ENCODE assay signal across 9 cellular contexts in the genomic region with DNA sequence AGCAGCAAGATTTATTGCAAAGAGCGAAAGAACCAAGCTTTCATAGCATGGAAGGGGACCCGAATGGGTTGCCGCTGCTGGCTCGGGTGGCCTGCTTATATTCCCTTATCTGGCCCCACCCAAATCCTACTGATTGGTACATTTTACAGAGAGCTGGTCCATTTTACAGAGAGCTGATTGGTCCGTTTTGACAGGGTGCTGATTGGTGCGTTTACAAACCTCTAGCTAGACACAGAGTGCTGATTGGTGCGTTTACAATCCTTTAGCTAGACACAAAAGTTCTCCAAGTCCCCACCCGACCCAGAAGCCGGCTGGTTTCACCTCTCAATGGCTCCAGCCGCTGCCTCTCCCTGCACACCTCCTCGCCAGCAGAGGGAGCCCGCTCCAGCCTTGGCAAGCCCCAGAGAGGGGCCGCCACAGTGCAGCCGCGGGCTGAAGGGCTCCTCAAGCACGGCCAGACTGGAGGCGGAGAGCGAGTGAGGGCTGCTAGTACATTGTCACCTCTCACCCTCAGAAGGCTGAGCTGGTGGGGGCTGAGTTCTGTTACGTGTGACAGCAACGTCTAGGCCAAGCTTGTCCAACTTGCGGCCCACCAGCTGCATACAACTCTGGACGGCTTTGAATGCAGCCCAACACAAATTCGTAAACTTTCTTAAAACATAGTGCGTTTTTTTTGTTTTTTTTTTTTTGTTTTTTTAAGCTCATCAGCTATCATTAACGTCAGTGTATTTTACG. TPM values are rescaled to one million over a fixed set of nuclear protein-coding genes. Genes with fewer than 3 reads are reported as not detected.
DNase-seq lines count a peak whose midpoint lies in the region; ATAC-seq and TF ChIP-seq lines count a peak whose summit lies in the region.
"Had no signal": no experiment of that assay in that cellular context is flagged by ENCODE, and none has a peak within 500 bp of the region (broad histone marks: within the 10 kb centered on the region; RNA-seq: fewer than 3 reads in every experiment).

No MANE protein-coding gene starts in this region.

- peak in 4 of 6 experiments; percentile 25 to 42 (median 31) for TF ChIP-seq CTCF in adrenal gland (IDR thresholded peaks at IDR 0.05)

- H3K4me1 ChIP-seq in adrenal gland (replicated peaks in 1 of 2), result no peaks in the 10 kb centered on the region

- H3K27me3 Mint-ChIP-seq in T-cell, result peaks cover 9 to 16% of the 10 kb centered on the region in 2 donors

- DNase-seq in GM03348 (ENCODE audit: low spot score) (peak; percentile 27), T-cell (peak; percentile 14 to 81 (median 58)), adrenal gland (peak; percentile 34 to 67 (median 58)), left kidney (ENCODE audit: low read depth, low spot score) (peak; percentile 58), NK-92 (lab: John Stamatoyannopoulos, UW; ENCODE audit: unreplicated experiment) (no peak), HK-2 (ENCODE audit: unreplicated experiment) (no peak)
- DNase-seq in stimulated activated CD8-positive, alpha-beta memory T cell treated with anti-CD3 and anti-CD28 coated beads, Interleukin-12 subunit alpha, Interleukin-12 subunit beta, amount 100 ng/mL, for 4 hours (ENCODE audit: low read depth), result peak; percentile 34

- peaks cover 6 to 7% (median 6%) of the 10 kb centered on the region in 3 donors for H3K4me1 Mint-ChIP-seq in T-cell

- POLR2A ChIA-PET in T-cell (lab: Charles Lee), result interaction anchor here in 1 of 2 donors (0.6 to 0.7 kb wide), 2 partner anchors 40 to 1273 kb away, joined by 3 to 5 read pairs; no protein-coding TSS in a partner anchor

- peaks cover 0 to 4% (median 0%) of the 10 kb centered on the region in 3 donors for H3K9me3 Mint-ChIP-seq in T-cell

- TF ChIP-seq POLR2A in adrenal gland (IDR thresholded peaks at IDR 0.05), result no peak

- no peak overlapping the region for H3K27ac ChIP-seq in adrenal gland

- H3K9me3 ChIP-seq in adrenal gland (replicated peaks in 1 of 3), result no peaks in the 10 kb centered on the region

- ATAC-seq in HG02973 (IDR thresholded peaks at IDR 0.05; ENCODE audit: unreplicated experiment) (peak; percentile 93), T-cell (replicated peaks in 1 of 4) (peak; percentile 92 to 93 (median 92))

- intact Hi-C loops in adrenal gland (cut with DNase I), result no loop called here

- CTCF ChIA-PET in T-cell (lab: Charles Lee), result interaction anchor here (0.6 to 1.3 kb wide), 19 partner anchors 10 to 1865 kb away, joined by 3 to 9 read pairs (median 4); a partner anchor contains a TSS

- H3K27me3 ChIP-seq in adrenal gland, result no peaks in the 10 kb centered on the region

- WGBS in adrenal gland, 4 donors, result 47 to 63% (median 59%) methylated on average over 20 to 26 of the region's 26 CpGs

- no peaks in the 10 kb centered on the region for H3K36me3 ChIP-seq in adrenal gland (replicated peaks in 1 of 2)

- H3K36me3 Mint-ChIP-seq in T-cell, result no peaks in the 10 kb centered on the region

- H3K4me3 Mint-ChIP-seq in T-cell, result peak overlapping the region; percentile 64 to 74 (median 73)

- peak overlapping the region; percentile 43 to 62 for H3K27ac Mint-ChIP-seq in T-cell

- H3K4me3 ChIP-seq in adrenal gland, result no peak overlapping the region

RNA-seq across cellular contexts. Expression of a gene that starts 8.7 kb away (rescaled TPM):
- not detected for total RNA-seq in T-cell
- total RNA-seq in adrenal gland, result not detected
- polyA plus RNA-seq in adrenal gland, result not detected
- total RNA-seq: temporal lobe had no signal

RNA-seq across cellular contexts. Expression of a gene that starts 24.1 kb away (rescaled TPM):
- 10 to 100 TPM; 15.9 to 19.3 (median 18.8) TPM for total RNA-seq in T-cell
- 10 to 100 TPM; 16.6 to 39.8 (median 21.9) TPM for total RNA-seq in adrenal gland
- 10 to 100 TPM in 2 of 3 donors, 1 to 10 TPM in 1; 9.3 to 27.6 (median 10.4) TPM for polyA plus RNA-seq in adrenal gland

Comparison
In these comparisons a context has a peak if more than half of its experiments do, and no peak if none do; other contexts are left out.
1. DNase-seq: peak in GM03348 (single experiment), T-cell (34 of 34), adrenal gland (7 of 7), left kidney (single experiment) and stimulated activated CD8-positive, alpha-beta memory T cell treated with anti-CD3 and anti-CD28 coated beads, Interleukin-12 subunit alpha, Interleukin-12 subunit beta, amount 100 ng/mL, for 4 hours (single experiment); none in NK-92 (single experiment) and HK-2 (single experiment).